In the genomic region with DNA sequence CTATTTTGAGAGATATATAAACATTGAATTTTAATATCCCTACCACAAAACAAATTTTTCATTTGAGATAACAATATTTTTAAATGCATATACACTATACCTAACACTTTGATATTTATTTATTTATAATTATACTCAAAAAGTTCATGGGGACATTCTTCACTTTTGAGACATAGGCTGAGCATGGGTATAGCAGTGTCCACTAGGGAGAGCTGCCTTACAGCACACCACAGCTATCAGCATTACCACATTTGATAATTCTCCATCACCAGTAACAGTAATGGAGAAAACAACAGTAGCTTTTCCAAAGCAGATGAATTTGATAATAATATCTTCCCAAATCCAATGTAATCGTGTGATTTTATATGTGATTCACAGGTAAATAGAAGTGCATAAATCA, we compare ENCODE assay signal across 1 cellular context.
TF ChIP-seq lines count a peak whose summit lies in the region.

No MANE protein-coding gene starts in this region.

TF ChIP-seq in IMR-90, 13 proteins besides CTCF, POLR2A, EP300 and RAD21:
- TF ChIP-seq, protein P1, sequence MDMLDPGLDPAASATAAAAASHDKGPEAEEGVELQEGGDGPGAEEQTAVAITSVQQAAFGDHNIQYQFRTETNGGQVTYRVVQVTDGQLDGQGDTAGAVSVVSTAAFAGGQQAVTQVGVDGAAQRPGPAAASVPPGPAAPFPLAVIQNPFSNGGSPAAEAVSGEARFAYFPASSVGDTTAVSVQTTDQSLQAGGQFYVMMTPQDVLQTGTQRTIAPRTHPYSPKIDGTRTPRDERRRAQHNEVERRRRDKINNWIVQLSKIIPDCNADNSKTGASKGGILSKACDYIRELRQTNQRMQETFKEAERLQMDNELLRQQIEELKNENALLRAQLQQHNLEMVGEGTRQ (IDR thresholded peaks at IDR 0.05; ENCODE audit: low read depth, low read length): no peak
